ENCODE assay signal across 33 cellular contexts in the genomic region with DNA sequence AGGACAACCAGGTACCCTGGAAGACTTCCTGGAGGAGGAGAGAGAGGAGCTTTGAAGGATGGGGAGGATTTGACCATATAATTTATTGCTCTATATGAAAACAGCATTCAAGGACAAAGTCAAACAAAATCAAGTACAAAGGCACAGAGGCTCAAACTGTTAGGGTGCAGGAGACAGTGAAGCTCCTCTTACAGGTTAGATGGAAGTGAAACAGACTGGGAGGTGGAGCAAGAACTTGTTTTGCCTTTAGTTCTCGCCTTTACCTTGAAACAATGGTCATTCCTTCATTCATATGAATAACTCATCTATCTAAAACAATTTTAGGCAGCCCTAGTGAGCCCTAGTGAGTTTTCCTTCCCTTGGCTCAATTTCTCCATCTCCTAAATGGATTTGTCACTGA.
"Had no signal": no experiment of that assay in that cellular context is flagged by ENCODE, and none has a peak within 500 bp of the region (broad histone marks: within the 10 kb centered on the region; RNA-seq: fewer than 3 reads in every experiment).

No MANE protein-coding gene starts in this region.

- H3K4me1 ChIP-seq: parathyroid adenoma had no signal

- H3K4me3 Mint-ChIP-seq: activated CD4-positive, alpha-beta memory T cell treated with anti-CD3 and anti-CD28 coated beads, Interleukin-2, amount 10 ng/mL, durations not matched to agents 7 days and 5 days; activated CD4-positive, alpha-beta T cell treated with anti-CD3 and anti-CD28 coated beads, Interleukin-2, amount 10 ng/mL, durations not matched to agents 7 days and 5 days; activated naive CD4-positive, alpha-beta T cell treated with anti-CD3 and anti-CD28 coated beads, Interleukin-2, amount 50 U/mL, for 24 hours; activated naive CD8-positive, alpha-beta T cell treated with anti-CD3 and anti-CD28 coated beads, Interleukin-2, amount 50 U/mL, for 24 hours; activated T-cell treated with anti-CD3 and anti-CD28 coated beads, Interleukin-2, amount 50 U/mL, for 4 hours; activated T-helper 17 cell treated with anti-CD3 and anti-CD28 coated beads, Interleukin-2, amount 50 U/mL, for 72 hours; immature natural killer cell; naive thymus-derived CD8-positive, alpha-beta T cell; neural crest cell; stimulated activated naive CD8-positive, alpha-beta T cell treated with anti-CD3 and anti-CD28 coated beads, Interleukin-15, Interleukin-2, amounts not matched to agents 100 ng/mL and 50 ng/mL, for 24 hours had no signal

- H3K36me3 ChIP-seq: heart left ventricle, right atrium auricular region, thoracic aorta, WERI-Rb-1 had no signal

- H3K36me3 Mint-ChIP-seq: activated naive CD4-positive, alpha-beta T cell treated with anti-CD3 and anti-CD28 coated beads, Interleukin-2, amount 50 U/mL, for 24 hours; immature natural killer cell; naive thymus-derived CD8-positive, alpha-beta T cell had no signal

- H3K27ac ChIP-seq: heart left ventricle, parathyroid adenoma, psoas muscle, thoracic aorta, WERI-Rb-1 had no signal

- FAIRE-seq: endothelial cell of umbilical vein, kidney, TTC549 had no signal

- H3K9me3 Mint-ChIP-seq: activated CD4-positive, alpha-beta memory T cell treated with anti-CD3 and anti-CD28 coated beads, Interleukin-2, amount 10 ng/mL, durations not matched to agents 7 days and 5 days; activated CD4-positive, alpha-beta T cell treated with anti-CD3 and anti-CD28 coated beads, Interleukin-2, amount 10 ng/mL, durations not matched to agents 7 days and 5 days; activated naive CD4-positive, alpha-beta T cell treated with anti-CD3 and anti-CD28 coated beads, Interleukin-2, amount 50 U/mL, for 24 hours; activated naive CD8-positive, alpha-beta T cell treated with anti-CD3 and anti-CD28 coated beads, Interleukin-2, amount 50 U/mL, for 24 hours; activated T-cell treated with anti-CD3 and anti-CD28 coated beads, Interleukin-2, amount 50 U/mL, for 4 hours; activated T-helper 17 cell treated with anti-CD3 and anti-CD28 coated beads, Interleukin-2, amount 50 U/mL, for 72 hours; immature natural killer cell; naive thymus-derived CD8-positive, alpha-beta T cell; neural crest cell; stimulated activated naive CD8-positive, alpha-beta T cell treated with anti-CD3 and anti-CD28 coated beads, Interleukin-15, Interleukin-2, amounts not matched to agents 100 ng/mL and 50 ng/mL, for 24 hours had no signal

- H2AFZ ChIP-seq: parathyroid adenoma had no signal

- H3K4me2 ChIP-seq: smooth muscle cell had no signal

- H3K79me2 ChIP-seq: parathyroid adenoma had no signal

- H3K9ac ChIP-seq: parathyroid adenoma had no signal

- H3K27me3 ChIP-seq: heart left ventricle, right atrium auricular region had no signal

- H3K27ac Mint-ChIP-seq: activated CD4-positive, alpha-beta memory T cell treated with anti-CD3 and anti-CD28 coated beads, Interleukin-2, amount 10 ng/mL, durations not matched to agents 7 days and 5 days; activated CD4-positive, alpha-beta T cell treated with anti-CD3 and anti-CD28 coated beads, Interleukin-2, amount 10 ng/mL, durations not matched to agents 7 days and 5 days; activated naive CD4-positive, alpha-beta T cell treated with anti-CD3 and anti-CD28 coated beads, Interleukin-2, amount 50 U/mL, for 24 hours; activated naive CD8-positive, alpha-beta T cell treated with anti-CD3 and anti-CD28 coated beads, Interleukin-2, amount 50 U/mL, for 24 hours; activated T-helper 17 cell treated with anti-CD3 and anti-CD28 coated beads, Interleukin-2, amount 50 U/mL, for 72 hours; immature natural killer cell; naive thymus-derived CD8-positive, alpha-beta T cell; stimulated activated naive CD8-positive, alpha-beta T cell treated with anti-CD3 and anti-CD28 coated beads, Interleukin-15, Interleukin-2, amounts not matched to agents 100 ng/mL and 50 ng/mL, for 24 hours had no signal

- H3K9me3 ChIP-seq: heart left ventricle, psoas muscle, right atrium auricular region, thoracic aorta had no signal

- H3K4me3 ChIP-seq: heart left ventricle, psoas muscle, right atrium auricular region, smooth muscle cell, thoracic aorta had no signal

- H3K27me3 Mint-ChIP-seq: activated CD4-positive, alpha-beta memory T cell treated with anti-CD3 and anti-CD28 coated beads, Interleukin-2, amount 10 ng/mL, durations not matched to agents 7 days and 5 days; activated CD4-positive, alpha-beta T cell treated with anti-CD3 and anti-CD28 coated beads, Interleukin-2, amount 10 ng/mL, durations not matched to agents 7 days and 5 days; activated naive CD4-positive, alpha-beta T cell treated with anti-CD3 and anti-CD28 coated beads, Interleukin-2, amount 50 U/mL, for 24 hours; activated naive CD8-positive, alpha-beta T cell treated with anti-CD3 and anti-CD28 coated beads, Interleukin-2, amount 50 U/mL, for 24 hours; activated T-helper 17 cell treated with anti-CD3 and anti-CD28 coated beads, Interleukin-2, amount 50 U/mL, for 72 hours; naive thymus-derived CD8-positive, alpha-beta T cell; stimulated activated naive CD8-positive, alpha-beta T cell treated with anti-CD3 and anti-CD28 coated beads, Interleukin-15, Interleukin-2, amounts not matched to agents 100 ng/mL and 50 ng/mL, for 24 hours had no signal

- ATAC-seq: activated naive CD8-positive, alpha-beta T cell treated with anti-CD3 and anti-CD28 coated beads, Interleukin-2, amount 50 U/mL, for 24 hours; activated T-cell treated with anti-CD3 and anti-CD28 coated beads, Interleukin-2, amount 50 U/mL, for 4 hours; activated T-helper 17 cell treated with anti-CD3 and anti-CD28 coated beads, Interleukin-2, amount 50 U/mL, for 72 hours; left colon; naive thymus-derived CD8-positive, alpha-beta T cell; psoas muscle had no signal

- DNase-seq: activated CD4-positive, alpha-beta memory T cell treated with anti-CD3 and anti-CD28 coated beads, Interleukin-2, amount 10 ng/mL, durations not matched to agents 7 days and 5 days; activated CD4-positive, alpha-beta T cell treated with anti-CD3 and anti-CD28 coated beads for 1 hour; activated CD4-positive, alpha-beta T cell treated with anti-CD3 and anti-CD28 coated beads, Interleukin-2, amount 10 ng/mL, durations not matched to agents 7 days and 5 days; activated gamma-delta T cell treated with Interleukin-2 at 50 U/mL for 16 hours; activated naive CD8-positive, alpha-beta T cell treated with anti-CD3 and anti-CD28 coated beads, Interleukin-2, amount 50 U/mL, for 24 hours; activated T-cell treated with anti-CD3 and anti-CD28 coated beads, Interleukin-2, amount 50 U/mL, for 4 hours; amygdala; caudate nucleus; cortex of kidney; foreskin fibroblast; hypothalamus; immature natural killer cell; kidney; left colon; midbrain; naive thymus-derived CD8-positive, alpha-beta T cell; nucleus accumbens; psoas muscle; stimulated activated CD4-positive, alpha-beta T cell treated with anti-CD3 and anti-CD28 coated beads, Interleukin-2, amount 100 ng/mL, for 24 hours; T-helper 9 cell; trophoblast cell; WERI-Rb-1 had no signal
